Comparison of ENCODE assay signal across 8 cellular contexts in genomic region chr5:140926903-140927573, GRCh38. TPM values are rescaled to one million over a fixed set of nuclear protein-coding genes. Genes with fewer than 3 reads are reported as not detected.
DNase-seq lines count a peak whose midpoint lies in the region; ATAC-seq, FAIRE-seq and TF ChIP-seq lines count a peak whose summit lies in the region.

No MANE protein-coding gene starts in this region.

- ATAC-seq in gastroesophageal sphincter (peak; percentile 68), pancreas (peak; percentile 46 to 61 (median 57)), GM21576 (IDR thresholded peaks at IDR 0.05; ENCODE audit: unreplicated experiment) (no peak)

- 0 to 23% methylated on average over 2 to 6 of the region's 55 CpGs for WGBS in gastroesophageal sphincter (ENCODE audit: low coverage in 1 of 2), 2 donors
- 3 to 4% methylated on average over 55 of the region's 55 CpGs for WGBS in pancreas, 2 donors

- no peaks in the 10 kb centered on the region for H3F3A ChIP-seq in PC-9 (ENCODE audit: insufficient read depth, low read depth)

- no peak for FAIRE-seq in pancreas (lab: Jason Lieb, UNC)

- no peaks in the 10 kb centered on the region for H3K9me2 ChIP-seq in PC-9 (ENCODE audit: insufficient read depth)

- peak overlapping the region; percentile 67; the same call in 1 of the 2 replicates for H2AFZ ChIP-seq in PC-9

- H3K27ac ChIP-seq in PC-9 (no peak overlapping the region), gastroesophageal sphincter (peak overlapping the region in 3 of 4 donors; percentile 79 to 81 (median 80)), pancreas (peak overlapping the region; percentile 14 to 62 (median 33))

- CTCF ChIA-PET in PC-9 (lab: Charles Lee) = interaction anchor here (0.6 to 2.4 kb wide), 5 partner anchors 10 to 114 kb away, joined by 3 to 26 read pairs (median 3); no protein-coding TSS in a partner anchor

- no TSS peak for BruUV-seq in PC-9 (replicated peaks; lab: Mats Ljungman, UMichigan)

- no peaks in the 10 kb centered on the region for H3K36me3 ChIP-seq in PC-9 (ENCODE audit: low read depth)
- no peaks in the 10 kb centered on the region for H3K36me3 ChIP-seq in gastroesophageal sphincter
- H3K36me3 ChIP-seq in pancreas = no peaks in the 10 kb centered on the region

- no peaks in the 10 kb centered on the region for H3K79me2 ChIP-seq in PC-9 (ENCODE audit: low read depth)

- H3K9me3 ChIP-seq in PC-9 (ENCODE audit: insufficient read depth, low read depth) (no peaks in the 10 kb centered on the region), gastroesophageal sphincter (no peaks in the 10 kb centered on the region), pancreas (no peaks in the 10 kb centered on the region)

- TF ChIP-seq POLR2A in gastroesophageal sphincter (IDR thresholded peaks at IDR 0.05) = no peak

- no peak for TF ChIP-seq EP300 in gastroesophageal sphincter (IDR thresholded peaks at IDR 0.05)

- H3K4me2 ChIP-seq in PC-9 = peak overlapping the region; percentile 63

- no peaks in the 10 kb centered on the region for H3K27me3 ChIP-seq in PC-9 (ENCODE audit: insufficient read depth, low read depth)
- peaks cover 33% of the 10 kb centered on the region for H3K27me3 ChIP-seq in gastroesophageal sphincter
- no peaks in the 10 kb centered on the region for H3K27me3 ChIP-seq in pancreas

- intact Hi-C loops in PC-9 (cut with micrococcal nuclease; ENCODE audit: unreplicated experiment) (loop anchor here (1.0 to 5.0 kb wide), 3 partner anchors 58 to 113 kb away; partner anchors contain the start of gene PCDHA11), pancreas (cut with DNase I) (no loop called here)

- TF ChIP-seq CTCF in PC-9 (conservative IDR thresholded peaks at IDR 0.05) = no peak
- no peak for TF ChIP-seq CTCF in gastroesophageal sphincter (IDR thresholded peaks at IDR 0.05)
- no peak for TF ChIP-seq CTCF in pancreas (IDR thresholded peaks at IDR 0.05)

- peak overlapping the region; percentile 35; the same call in 1 of the 2 replicates for H3K4me3 ChIP-seq in PC-9
- H3K4me3 ChIP-seq in gastroesophageal sphincter = peak overlapping the region; percentile 45 to 61
- peak overlapping the region; percentile 26 to 63 (median 40) for H3K4me3 ChIP-seq in pancreas

- no peaks in the 10 kb centered on the region for H4K20me1 ChIP-seq in PC-9 (ENCODE audit: insufficient read depth)

- POLR2A ChIA-PET in PC-9 (lab: Charles Lee; ENCODE audit: unreplicated experiment) = no interaction called here

- no peaks in the 10 kb centered on the region for H3K4me1 ChIP-seq in PC-9 (replicated peaks; ENCODE audit: insufficient read depth)
- peaks cover 0 to 26% (median 11%) of the 10 kb centered on the region in 3 donors for H3K4me1 ChIP-seq in gastroesophageal sphincter
- H3K4me1 ChIP-seq in pancreas = peaks cover 0 to 2% (median 0%) of the 10 kb centered on the region in 3 donors

- DNase-seq in DMS53 treated with DMSO at 0.1 percent for 48 hours (lab: John Stamatoyannopoulos, UW; ENCODE audit: unreplicated experiment) = peak; percentile 37
- DNase-seq in PC-9 = no peak
- peak; percentile 13 to 68 (median 34) for DNase-seq in pancreas
- no peak for DNase-seq in GM19238 (ENCODE audit: insufficient read length, low spot score)
- no peak for DNase-seq in midbrain (lab: John Stamatoyannopoulos, UW)
- no peak for DNase-seq in activated effector memory CD4-positive, alpha-beta T cell treated with Interleukin-2 at 50 U/mL for 16 hours

RNA-seq across cellular contexts. Expression of gene PCDHAC1, which starts 0.9 kb away (rescaled TPM):
- total RNA-seq in PC-9 (2021) (0.88 and 0.90 TPM in 2 replicates), gastroesophageal sphincter (1 to 10 TPM in 2 of 4 donors, under 1 TPM in 2; 0.47 to 6.6 (median 1.4) TPM), pancreas (1 to 10 TPM in 5 of 6 donors, under 1 TPM in 1; 0.98 to 2.0 (median 1.6) TPM)
- under 1 TPM; 0.34 to 0.80 TPM for polyA plus RNA-seq in pancreas

RNA-seq across cellular contexts. Expression of gene PCDHAC2, which starts 39.2 kb away (rescaled TPM):
- total RNA-seq in PC-9 (2021) = 2.8 and 3.4 TPM in 2 replicates
- total RNA-seq in gastroesophageal sphincter = 10 to 100 TPM in 3 of 4 donors, 1 to 10 TPM in 1; 1.6 to 25.9 (median 13.9) TPM
- total RNA-seq in pancreas = 1 to 10 TPM in 1 of 6 donors, under 1 TPM in 5; 0.37 to 1.1 (median 0.68) TPM
- polyA plus RNA-seq in pancreas = under 1 TPM; 0.08 to 0.73 TPM

RNA-seq across cellular contexts. Expression of gene PCDHA13, which starts 45.1 kb away (rescaled TPM):
- total RNA-seq in PC-9 (2021) (not detected in 2 replicates), gastroesophageal sphincter (1 to 10 TPM in 2 of 4 donors, under 1 TPM in 2; 0.22 to 2.5 (median 0.79) TPM), pancreas (1 to 10 TPM in 3 of 6 donors, under 1 TPM in 3; 0.63 to 2.0 (median 1.2) TPM)
- polyA plus RNA-seq in pancreas = under 1 TPM; 0.27 to 0.35 TPM

RNA-seq across cellular contexts. Expression of gene PCDHA12, which starts 51.9 kb away (rescaled TPM):
- not detected in 2 replicates for total RNA-seq in PC-9 (2021)
- total RNA-seq in gastroesophageal sphincter = 1 to 10 TPM in 3 of 4 donors, under 1 TPM in 1; 0.54 to 4.7 (median 1.5) TPM
- total RNA-seq in pancreas = 1 to 10 TPM in 4 of 6 donors, under 1 TPM in 2; 0.75 to 1.5 (median 1.3) TPM
- polyA plus RNA-seq in pancreas = under 1 TPM; 0.42 to 0.54 TPM

RNA-seq across cellular contexts. Expression of gene PCDHA11, which starts 58.3 kb away (rescaled TPM):
- total RNA-seq in PC-9 (2021) = not detected in 2 replicates
- 1 to 10 TPM in 1 of 4 donors, under 1 TPM in 3; 0.13 to 1.9 (median 0.89) TPM for total RNA-seq in gastroesophageal sphincter
- 1 to 10 TPM in 4 of 6 donors, under 1 TPM in 2; 0.78 to 1.6 (median 1.2) TPM for total RNA-seq in pancreas
- polyA plus RNA-seq in pancreas = under 1 TPM; 0.34 to 0.35 TPM

Comparison
In these comparisons a context has a peak if more than half of its experiments do, and no peak if none do; other contexts are left out.
1. DNase-seq: peak in DMS53 treated with DMSO at 0.1 percent for 48 hours (single experiment) and pancreas (6 of 6); none in PC-9 (0 of 2), GM19238 (single experiment), midbrain (single experiment) and activated effector memory CD4-positive, alpha-beta T cell treated with Interleukin-2 at 50 U/mL for 16 hours (single experiment).
2. Peak in every context shown above with its lines, with median percentiles within 50 percentile points of each other: H3K4me3 ChIP-seq.